In genomic region chrX:47483310-47484268, GRCh38 we compare ENCODE assay signal across 8 cellular contexts. TPM values are rescaled to one million over a fixed set of nuclear protein-coding genes. Genes with fewer than 3 reads are reported as not detected.
A peak's percentile ranks its signal among the peaks of the same experiment; 100 is the strongest.
DNase-seq lines count a peak whose midpoint lies in the region; ATAC-seq, FAIRE-seq and TF ChIP-seq lines count a peak whose summit lies in the region.

No MANE protein-coding gene starts in this region.

- no peak overlapping the region for H4K5ac ChIP-seq in H1 (ENCODE audit: insufficient read length, low read depth, low read length)

- H3K56ac ChIP-seq in H1 (replicated peaks; ENCODE audit: insufficient read length, low read depth, low read length), result peak overlapping the region; percentile 10

- H3K36me3 Mint-ChIP-seq in T-helper 1 cell treated with Interleukin-12 subunit alpha and Interleukin-12 subunit beta and Interleukin-4 antibody, amounts not matched to agents 30 μg/mL and 1 μg/mL, for 36 hours (ENCODE audit: low read depth), result peaks cover 3% of the 10 kb centered on the region

- H2AK5ac ChIP-seq in H1 (ENCODE audit: low read depth, low read length), result no peak overlapping the region

- peak overlapping the region; percentile 95 for H3K27ac Mint-ChIP-seq in T-helper 1 cell treated with Interleukin-12 subunit alpha and Interleukin-12 subunit beta and Interleukin-4 antibody, amounts not matched to agents 30 μg/mL and 1 μg/mL, for 36 hours

- H3K9me3 ChIP-seq in H1 (ENCODE audit: insufficient read depth in 2 of 2, low read depth in 1 of 2, low read length in 1 of 2), result no peaks in the 10 kb centered on the region
- no peaks in the 10 kb centered on the region for H3K9me3 ChIP-seq in mononuclear cell (ENCODE audit: low read depth, low read length)

- no peaks in the 10 kb centered on the region for H3K27me3 Mint-ChIP-seq in T-helper 1 cell treated with Interleukin-12 subunit alpha and Interleukin-12 subunit beta and Interleukin-4 antibody, amounts not matched to agents 30 μg/mL and 1 μg/mL, for 36 hours (ENCODE audit: low read depth)

- no peak overlapping the region for H3K23ac ChIP-seq in H1 (ENCODE audit: insufficient read length)

- FAIRE-seq in H1 (lab: Jason Lieb, UNC) (no peak), urothelium cell line (lab: Jason Lieb, UNC) (no peak)

- H3K4ac ChIP-seq in H1 (replicated peaks; ENCODE audit: insufficient read length, low read depth, low read length), result no peak overlapping the region

- H3K4me1 Mint-ChIP-seq in T-helper 1 cell treated with Interleukin-12 subunit alpha and Interleukin-12 subunit beta and Interleukin-4 antibody, amounts not matched to agents 30 μg/mL and 1 μg/mL, for 36 hours (ENCODE audit: low read depth), result peaks cover 28% of the 10 kb centered on the region

- CTCF ChIA-PET in H1 (lab: Charles Lee; ENCODE audit: partially characterized antibody), result no interaction called here

- TF ChIP-seq RAD21 in H1 (IDR thresholded peaks at IDR 0.05 in 1 of 2, conservative IDR thresholded peaks at IDR 0.05 in 1 of 2; ENCODE audit: low read depth in 2 of 2, low read length in 2 of 2), result no peak

- H3K23me2 ChIP-seq in H1 (ENCODE audit: low read depth, low read length), result peaks cover 6% of the 10 kb centered on the region; the same call in 1 of the 2 replicates

- peak overlapping the region; percentile 99 for H3K4me3 Mint-ChIP-seq in T-helper 1 cell treated with Interleukin-12 subunit alpha and Interleukin-12 subunit beta and Interleukin-4 antibody, amounts not matched to agents 30 μg/mL and 1 μg/mL, for 36 hours

- H2BK15ac ChIP-seq in H1 (ENCODE audit: low read length), result no peak overlapping the region

- peak overlapping the region; percentile 10 for H4K91ac ChIP-seq in H1 (replicated peaks; ENCODE audit: insufficient read length, low read length)

- no peak for TF ChIP-seq EP300 in H1 (IDR thresholded peaks at IDR 0.05; ENCODE audit: borderline replicate concordance in 1 of 2, low read depth in 2 of 2, low read length in 2 of 2)

- no peak for ATAC-seq in HG02763 (IDR thresholded peaks at IDR 0.05; ENCODE audit: unreplicated experiment)

- peaks cover 0 to 2% (median 0%) of the 10 kb centered on the region in 4 experiments; a peak in 2 of 7 replicates for H3K4me1 ChIP-seq in H1 (replicated peaks in 1 of 4; ENCODE audit: control insufficient read depth in 3 of 4, insufficient read depth in 4 of 4, low read length in 3 of 4)
- peaks cover 30% of the 10 kb centered on the region for H3K4me1 ChIP-seq in mononuclear cell (ENCODE audit: insufficient read depth, low read length)

- no peak overlapping the region for H4K8ac ChIP-seq in H1 (ENCODE audit: extremely low read depth, insufficient read depth, low read length)

- H3K27ac ChIP-seq in H1 (ENCODE audit: low read depth, low read length), result no peak overlapping the region

- peak overlapping the region; percentile 15; the same call in 1 of the 2 replicates for H2AFZ ChIP-seq in H1 (ENCODE audit: low read length)

- no peak for TF ChIP-seq POLR2A in H1 (IDR thresholded peaks at IDR 0.05; ENCODE audit: control extremely low read depth in 1 of 2, low read depth in 2 of 2, low read length in 2 of 2)

- no peak overlapping the region for H3K18ac ChIP-seq in H1 (ENCODE audit: extremely low read depth, low read length)

- no peaks in the 10 kb centered on the region for H3K9me3 Mint-ChIP-seq in T-helper 1 cell treated with Interleukin-12 subunit alpha and Interleukin-12 subunit beta and Interleukin-4 antibody, amounts not matched to agents 30 μg/mL and 1 μg/mL, for 36 hours

- no peaks in the 10 kb centered on the region for H4K20me1 ChIP-seq in H1 (replicated peaks in 1 of 2; ENCODE audit: control insufficient read depth in 1 of 2, insufficient read depth in 2 of 2, low read length in 2 of 2)

- H3K79me2 ChIP-seq in H1 (ENCODE audit: control insufficient read depth in 1 of 2, insufficient read depth in 2 of 2, low read length in 2 of 2), result peaks cover 0 to 19% of the 10 kb centered on the region in 2 experiments; a peak in 2 of 4 replicates

- WGBS in H1 (ENCODE audit: extremely low coverage in 1 of 2, insufficient coverage in 1 of 2, insufficient read length in 1 of 2, insufficient replicate concordance in 2 of 2, low coverage in 1 of 2, low lambda C conversion rate in 2 of 2, missing lambda C conversion rate in 1 of 2), 2 experiments, result 8% methylated on average over 21 of the region's 24 CpGs; no CpG with 5 or more reads in 1 of the 2 experiments

- H2BK20ac ChIP-seq in H1 (ENCODE audit: low read length), result no peak overlapping the region

- H3K27me3 ChIP-seq in H1 (replicated peaks in 1 of 4; ENCODE audit: control insufficient read depth in 3 of 4, extremely low read depth in 1 of 4, insufficient read depth in 3 of 4, low read length in 3 of 4) (no peaks in the 10 kb centered on the region), mononuclear cell (ENCODE audit: insufficient read depth, low read length) (no peaks in the 10 kb centered on the region)

- H2BK5ac ChIP-seq in H1 (ENCODE audit: low read depth, low read length), result no peak overlapping the region

- peak overlapping the region; percentile 77 to 86 (median 82) for H3K4me3 ChIP-seq in H1 (ENCODE audit: extremely low read depth in 1 of 4, insufficient read depth in 2 of 4, low read depth in 3 of 4, low read length in 4 of 4)
- peak overlapping the region; percentile 69 for H3K4me3 ChIP-seq in mononuclear cell (ENCODE audit: low read length)

- H3K4me2 ChIP-seq in H1 (ENCODE audit: insufficient read depth in 1 of 2, low read depth in 2 of 2, low read length in 2 of 2), result peak overlapping the region; percentile 76 to 92

- no peak overlapping the region for H2BK120ac ChIP-seq in H1 (replicated peaks; ENCODE audit: low read depth, low read length)

- no peak for DNase-seq in T-helper 1 cell
- peak; percentile 57 for DNase-seq in RPMI7951 (ENCODE audit: low read depth)
- no peak for DNase-seq in H1 (ENCODE audit: low read depth in 1 of 2, low spot score in 2 of 2)
- peak; percentile 14 for DNase-seq in urothelium cell line (ENCODE audit: low spot score)
- no peak for DNase-seq in activated CD8-positive, alpha-beta memory T cell treated with anti-CD3 and anti-CD28 coated beads, Interleukin-2, amount 50 U/mL, for 48 hours

- H3K9ac ChIP-seq in H1 (replicated peaks in 1 of 4; ENCODE audit: extremely low read depth in 1 of 4, low read depth in 3 of 4, low read length in 3 of 4), result peak overlapping the region in 3 of 4 experiments; percentile 24 to 95 (median 45); a peak in 5 of 7 replicates

- no peak overlapping the region for H3K14ac ChIP-seq in H1 (ENCODE audit: insufficient read length)

- POLR2A ChIA-PET in H1 (lab: Charles Lee; ENCODE audit: partially characterized antibody), result interaction anchor here (0.8 kb wide), 1 partner anchor 161 kb away, joined by 4 read pairs; no protein-coding TSS in a partner anchor

- H2BK12ac ChIP-seq in H1 (ENCODE audit: low read depth, low read length), result no peak overlapping the region

- H3K79me1 ChIP-seq in H1 (ENCODE audit: low read depth, low read length), result no peaks in the 10 kb centered on the region

- H3K36me3 ChIP-seq in H1 (ENCODE audit: control insufficient read depth in 2 of 4, insufficient read depth in 4 of 4, low read length in 3 of 4), result no peaks in the 10 kb centered on the region

- TF ChIP-seq CTCF in H1 (IDR thresholded peaks at IDR 0.05; ENCODE audit: control extremely low read depth in 1 of 3, insufficient read depth in 1 of 3, low read depth in 1 of 3, low read length in 3 of 3), result no peak

TF ChIP-seq in H1, 55 proteins besides CTCF, POLR2A, EP300 and RAD21:
- TF ChIP-seq NRF1 (IDR thresholded peaks at IDR 0.05; ENCODE audit: low read depth, low read length), result no peak
- TF ChIP-seq KDM1A (IDR thresholded peaks at IDR 0.05; ENCODE audit: borderline replicate concordance, low read length), result peak; percentile 26; the same call in 1 of the 2 replicates

RNA-seq across cellular contexts. Expression of gene ZNF41, which starts 0.6 kb away (rescaled TPM):
- 15.1 and 15.3 TPM in 2 replicates for total RNA-seq in RPMI7951 (2014; rRNA removed; shearing (Covaris generic))
- total RNA-seq in H1 (2021; fragmentation: NEBNext Ultra II Directional; extraction: Animal tissue kit (Norgen Biotek cat#: 25700)), result 4.5 and 5.3 TPM in 2 replicates
- 1.2 and 1.8 TPM in 2 replicates for polyA plus RNA-seq in H1 (2011; rRNA removed)
- polyA plus RNA-seq in H1 (2011; cell fraction: cytosol; rRNA removed), result 2.3 TPM
- polyA plus RNA-seq in H1 (2011; cell fraction: nucleus; rRNA removed), result 2.8 TPM
- 2.6 to 3.5 TPM (median 2.9 TPM) in 4 replicates for polyA plus RNA-seq in H1 (2012, experiment 1 of 2)
- 0.14 TPM for polyA plus RNA-seq in H1 (2012, experiment 2 of 2)
- 3.2 TPM for polyA plus RNA-seq in H1 (2013, experiment 1 of 2)
- polyA plus RNA-seq in H1 (2013, experiment 2 of 2), result 3.1 TPM
- 6.2 and 7.1 TPM in 2 replicates for polyA minus RNA-seq in H1 (2011; rRNA and poly(A)+ RNA removed)
- polyA minus RNA-seq in H1 (2011; cell fraction: cytosol; rRNA and poly(A)+ RNA removed), result 3.1 TPM
- 5.7 TPM for polyA minus RNA-seq in H1 (2011; cell fraction: nucleus; rRNA and poly(A)+ RNA removed)
- total RNA-seq in mononuclear cell, result 3.9 TPM

Comparison
In these comparisons a context has a peak if more than half of its experiments do, and no peak if none do; other contexts are left out.
1. DNase-seq: peak in RPMI7951 (single experiment) and urothelium cell line (single experiment); none in T-helper 1 cell (0 of 5), H1 (0 of 2) and activated CD8-positive, alpha-beta memory T cell treated with anti-CD3 and anti-CD28 coated beads, Interleukin-2, amount 50 U/mL, for 48 hours (single experiment).